1 cellular context compared by ENCODE assay signal in the genomic region with DNA sequence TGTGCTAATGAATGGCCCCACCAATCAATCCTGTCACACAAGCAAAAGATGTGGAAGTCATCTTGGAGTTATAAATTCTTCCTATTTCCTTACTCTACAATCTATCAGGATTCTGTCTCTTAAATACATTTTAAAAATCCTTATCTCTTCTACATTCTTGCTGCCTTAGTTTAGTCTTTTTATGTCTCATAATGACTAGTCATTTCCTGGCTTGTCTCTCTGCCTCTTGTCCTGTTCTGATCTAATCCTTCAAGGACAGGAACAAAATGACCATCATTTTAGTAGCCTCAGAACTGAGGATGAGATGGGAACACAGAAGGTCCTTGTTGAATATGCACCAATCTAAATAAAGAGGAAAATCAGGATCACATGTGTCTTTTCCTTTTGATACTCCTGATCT.
TF ChIP-seq lines count a peak whose summit lies in the region.

No MANE protein-coding gene starts in this region.

TF ChIP-seq in SK-N-SH treated with all-trans-retinoic acid at 6 μM for 48 hours, 23 proteins besides CTCF, POLR2A, EP300 and RAD21 (continued from another document):
- TF ChIP-seq, protein P1, sequence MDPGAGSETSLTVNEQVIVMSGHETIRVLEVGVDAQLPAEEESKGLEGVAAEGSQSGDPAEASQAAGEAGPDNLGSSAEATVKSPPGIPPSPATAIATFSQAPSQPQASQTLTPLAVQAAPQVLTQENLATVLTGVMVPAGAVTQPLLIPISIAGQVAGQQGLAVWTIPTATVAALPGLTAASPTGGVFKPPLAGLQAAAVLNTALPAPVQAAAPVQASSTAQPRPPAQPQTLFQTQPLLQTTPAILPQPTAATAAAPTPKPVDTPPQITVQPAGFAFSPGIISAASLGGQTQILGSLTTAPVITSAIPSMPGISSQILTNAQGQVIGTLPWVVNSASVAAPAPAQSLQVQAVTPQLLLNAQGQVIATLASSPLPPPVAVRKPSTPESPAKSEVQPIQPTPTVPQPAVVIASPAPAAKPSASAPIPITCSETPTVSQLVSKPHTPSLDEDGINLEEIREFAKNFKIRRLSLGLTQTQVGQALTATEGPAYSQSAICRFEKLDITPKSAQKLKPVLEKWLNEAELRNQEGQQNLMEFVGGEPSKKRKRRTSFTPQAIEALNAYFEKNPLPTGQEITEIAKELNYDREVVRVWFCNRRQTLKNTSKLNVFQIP (CRISPR knock-in tag; IDR thresholded peaks at IDR 0.05; ENCODE audit: borderline replicate concordance, low read depth), result no peak
- no peak for TF ChIP-seq CSDC2 (CRISPR knock-in tag; IDR thresholded peaks at IDR 0.05)
- TF ChIP-seq, protein P2, sequence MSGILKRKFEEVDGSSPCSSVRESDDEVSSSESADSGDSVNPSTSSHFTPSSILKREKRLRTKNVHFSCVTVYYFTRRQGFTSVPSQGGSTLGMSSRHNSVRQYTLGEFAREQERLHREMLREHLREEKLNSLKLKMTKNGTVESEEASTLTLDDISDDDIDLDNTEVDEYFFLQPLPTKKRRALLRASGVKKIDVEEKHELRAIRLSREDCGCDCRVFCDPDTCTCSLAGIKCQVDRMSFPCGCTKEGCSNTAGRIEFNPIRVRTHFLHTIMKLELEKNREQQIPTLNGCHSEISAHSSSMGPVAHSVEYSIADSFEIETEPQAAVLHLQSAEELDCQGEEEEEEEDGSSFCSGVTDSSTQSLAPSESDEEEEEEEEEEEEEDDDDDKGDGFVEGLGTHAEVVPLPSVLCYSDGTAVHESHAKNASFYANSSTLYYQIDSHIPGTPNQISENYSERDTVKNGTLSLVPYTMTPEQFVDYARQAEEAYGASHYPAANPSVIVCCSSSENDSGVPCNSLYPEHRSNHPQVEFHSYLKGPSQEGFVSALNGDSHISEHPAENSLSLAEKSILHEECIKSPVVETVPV (CRISPR knock-in tag; IDR thresholded peaks at IDR 0.05), result no peak
- no peak for TF ChIP-seq ZFP30 (CRISPR knock-in tag; IDR thresholded peaks at IDR 0.05)
- peak; percentile 50 for TF ChIP-seq ISL1 (CRISPR knock-in tag; IDR thresholded peaks at IDR 0.05)
